Comparison of ENCODE assay signal across 27 cellular contexts in the genomic region with DNA sequence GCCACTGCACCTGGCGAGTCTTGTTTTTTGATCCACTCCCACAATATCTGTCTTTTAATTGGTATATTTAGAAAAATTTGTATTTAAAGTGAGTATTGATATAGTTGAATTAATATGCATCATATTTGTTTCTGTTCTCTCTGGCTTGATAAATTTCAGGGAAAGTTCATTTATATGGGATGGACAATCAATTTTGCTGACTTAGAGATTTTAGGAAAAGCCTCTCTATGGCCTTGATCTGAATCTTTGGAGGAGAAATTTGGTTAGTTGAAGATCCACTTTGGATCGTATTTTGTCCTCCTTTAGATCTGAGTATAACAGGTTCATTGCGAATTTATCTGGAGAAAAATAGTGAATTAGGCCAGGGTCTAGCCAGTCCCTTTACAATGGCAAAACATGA.
"Had no signal": no experiment of that assay in that cellular context is flagged by ENCODE, and none has a peak within 500 bp of the region (broad histone marks: within the 10 kb centered on the region; RNA-seq: fewer than 3 reads in every experiment).

No MANE protein-coding gene starts in this region.

- ATAC-seq: stimulated activated effector memory CD8-positive, alpha-beta T cell treated with anti-CD3 and anti-CD28 coated beads, Interleukin-12 subunit alpha, Interleukin-12 subunit beta, amount 100 ng/mL, for 72 hours; stimulated activated memory B cell treated with anti-CD40 and anti-IgM and Interleukin-4, amounts not matched to agents 10 μg/mL and 1 μg/mL and 100 μg/mL, for 72 hours; stimulated activated naive B cell treated with anti-CD40 and anti-IgM and Interleukin-4, amounts not matched to agents 10 μg/mL and 1 μg/mL and 100 μg/mL, for 72 hours; stimulated activated naive CD8-positive, alpha-beta T cell treated with anti-CD3 and anti-CD28 coated beads, Interleukin-15, amount 100 ng/mL, for 72 hours; stimulated activated naive CD8-positive, alpha-beta T cell treated with anti-CD3 and anti-CD28 coated beads, Interleukin-15, Interleukin-2, amounts not matched to agents 100 U/mL and 50 U/mL, for 24 hours; upper lobe of right lung had no signal

- H3K27ac ChIP-seq: stomach, suprapubic skin, testis, thoracic aorta, thyroid gland, tibial artery, tibial nerve, transverse colon, upper lobe of left lung, upper lobe of right lung, uterus, vagina had no signal

- FAIRE-seq: urothelium cell line had no signal

- H3K9me3 ChIP-seq: testis, thyroid gland, tibial artery, upper lobe of right lung, uterus, vagina had no signal

- H3K36me3 ChIP-seq: stomach, suprapubic skin, thoracic aorta, thyroid gland, tibial artery, tibial nerve, transverse colon, upper lobe of left lung, upper lobe of right lung, uterus, vagina had no signal

- H3K4me1 ChIP-seq: stomach, suprapubic skin, testis, upper lobe of right lung, uterus had no signal

- H3K4me3 ChIP-seq: stomach, suprapubic skin, testis, thoracic aorta, thyroid gland, tibial artery, tibial nerve, transverse colon, upper lobe of left lung, upper lobe of right lung, uterus, vagina had no signal

- H3K27me3 ChIP-seq: stomach, suprapubic skin, testis, thyroid gland, tibial artery, tibial nerve, transverse colon, upper lobe of left lung, upper lobe of right lung, uterus, vagina had no signal

- DNase-seq: stimulated activated CD4-positive, alpha-beta T cell treated with anti-CD3 and anti-CD28 coated beads, Interleukin-2, amount 100 ng/mL, for 48 hours; stimulated activated CD4-positive, alpha-beta T cell treated with anti-CD3 and anti-CD28 coated beads, Interleukin-4, amount 100 ng/mL, for 1 hour; stimulated activated CD4-positive, alpha-beta T cell treated with anti-CD3 and anti-CD28 coated beads, Interleukin-4, amount 100 ng/mL, for 24 hours; stimulated activated CD4-positive, alpha-beta T cell treated with anti-CD3 and anti-CD28 coated beads, Interleukin-4, amount 100 ng/mL, for 4 hours; stimulated activated CD8-positive, alpha-beta memory T cell treated with anti-CD3 and anti-CD28 coated beads, Interleukin-4, amount 100 ng/mL, for 48 hours; stimulated activated naive B cell treated with anti-CD40 and anti-IgM and Interleukin-4, amounts not matched to agents 10 μg/mL and 1 μg/mL and 100 μg/mL, for 72 hours; stimulated activated naive CD4-positive, alpha-beta T cell; stimulated activated naive CD4-positive, alpha-beta T cell treated with Interleukin-2 at 50 U/mL for 16 hours; stimulated activated naive CD8-positive, alpha-beta T cell treated with anti-CD3 and anti-CD28 coated beads, Interleukin-15, amount 100 ng/mL, for 72 hours; stimulated activated naive CD8-positive, alpha-beta T cell treated with anti-CD3 and anti-CD28 coated beads, Interleukin-15, Interleukin-2, amounts not matched to agents 100 U/mL and 50 U/mL, for 24 hours; stomach; substantia nigra; testis; thyroid gland; tibial artery; transverse colon; trophoblast cell; upper lobe of left lung; upper lobe of right lung; uterus had no signal
